In genomic region chr7:98892609-98893008, GRCh38 we compare ENCODE assay signal across 29 cellular contexts. TPM values are rescaled to one million over a fixed set of nuclear protein-coding genes. Genes with fewer than 3 reads are reported as not detected.
"Had no signal": no experiment of that assay in that cellular context is flagged by ENCODE, and none has a peak within 500 bp of the region (broad histone marks: within the 10 kb centered on the region; RNA-seq: fewer than 3 reads in every experiment).

No MANE protein-coding gene starts in this region.

- H3K9me3 Mint-ChIP-seq: stimulated activated effector memory CD8-positive, alpha-beta T cell treated with anti-CD3 and anti-CD28 coated beads, Interleukin-12 subunit alpha, Interleukin-12 subunit beta, amount 100 ng/mL, for 72 hours; stimulated activated memory B cell treated with anti-CD40 and anti-IgM and Interleukin-4, amounts not matched to agents 10 μg/mL and 1 μg/mL and 100 μg/mL, for 72 hours; stimulated activated naive B cell treated with anti-CD40 and anti-IgM and Interleukin-4, amounts not matched to agents 10 μg/mL and 1 μg/mL and 100 μg/mL, for 72 hours; stimulated activated naive CD8-positive, alpha-beta T cell treated with anti-CD3 and anti-CD28 coated beads, Interleukin-15, amount 100 ng/mL, for 72 hours; stimulated activated naive CD8-positive, alpha-beta T cell treated with anti-CD3 and anti-CD28 coated beads, Interleukin-15, Interleukin-2, amounts not matched to agents 100 ng/mL and 50 ng/mL, for 24 hours; type B pancreatic cell had no signal

- H3K27ac ChIP-seq: stomach, suprapubic skin, testis, thoracic aorta, thyroid gland, tibial artery, tibial nerve, transverse colon, upper lobe of left lung, upper lobe of right lung, uterus, vagina had no signal

- H3K27me3 Mint-ChIP-seq: stimulated activated memory B cell treated with anti-CD40 and anti-IgM and Interleukin-4, amounts not matched to agents 10 μg/mL and 1 μg/mL and 100 μg/mL, for 72 hours; stimulated activated naive B cell treated with anti-CD40 and anti-IgM and Interleukin-4, amounts not matched to agents 10 μg/mL and 1 μg/mL and 100 μg/mL, for 72 hours; stimulated activated naive CD8-positive, alpha-beta T cell treated with anti-CD3 and anti-CD28 coated beads, Interleukin-15, amount 100 ng/mL, for 72 hours; stimulated activated naive CD8-positive, alpha-beta T cell treated with anti-CD3 and anti-CD28 coated beads, Interleukin-15, Interleukin-2, amounts not matched to agents 100 ng/mL and 50 ng/mL, for 24 hours; type B pancreatic cell had no signal

- DNase-seq: stimulated activated CD4-positive, alpha-beta T cell treated with anti-CD3 and anti-CD28 coated beads, Interleukin-2, amount 100 ng/mL, for 48 hours; stimulated activated CD4-positive, alpha-beta T cell treated with anti-CD3 and anti-CD28 coated beads, Interleukin-4, amount 100 ng/mL, for 1 hour; stimulated activated CD4-positive, alpha-beta T cell treated with anti-CD3 and anti-CD28 coated beads, Interleukin-4, amount 100 ng/mL, for 24 hours; stimulated activated CD4-positive, alpha-beta T cell treated with anti-CD3 and anti-CD28 coated beads, Interleukin-4, amount 100 ng/mL, for 4 hours; stimulated activated CD8-positive, alpha-beta memory T cell treated with anti-CD3 and anti-CD28 coated beads, Interleukin-4, amount 100 ng/mL, for 48 hours; stimulated activated naive B cell treated with anti-CD40 and anti-IgM and Interleukin-4, amounts not matched to agents 10 μg/mL and 1 μg/mL and 100 μg/mL, for 72 hours; stimulated activated naive CD4-positive, alpha-beta T cell; stimulated activated naive CD4-positive, alpha-beta T cell treated with Interleukin-2 at 50 U/mL for 16 hours; stimulated activated naive CD8-positive, alpha-beta T cell treated with anti-CD3 and anti-CD28 coated beads, Interleukin-15, amount 100 ng/mL, for 72 hours; stimulated activated naive CD8-positive, alpha-beta T cell treated with anti-CD3 and anti-CD28 coated beads, Interleukin-15, Interleukin-2, amounts not matched to agents 100 U/mL and 50 U/mL, for 24 hours; stomach; substantia nigra; testis; thyroid gland; tibial artery; transverse colon; trophoblast cell; upper lobe of right lung; uterus had no signal

- H3K4me3 ChIP-seq: stomach, suprapubic skin, testis, thoracic aorta, thyroid gland, tibial artery, tibial nerve, transverse colon, upper lobe of left lung, upper lobe of right lung, uterus, vagina had no signal

- H3K4me1 Mint-ChIP-seq: stimulated activated naive CD8-positive, alpha-beta T cell treated with anti-CD3 and anti-CD28 coated beads, Interleukin-15, amount 100 ng/mL, for 72 hours had no signal

- H3K27ac Mint-ChIP-seq: stimulated activated effector memory CD8-positive, alpha-beta T cell treated with anti-CD3 and anti-CD28 coated beads, Interleukin-12 subunit alpha, Interleukin-12 subunit beta, amount 100 ng/mL, for 72 hours; stimulated activated memory B cell treated with anti-CD40 and anti-IgM and Interleukin-4, amounts not matched to agents 10 μg/mL and 1 μg/mL and 100 μg/mL, for 72 hours; stimulated activated naive CD8-positive, alpha-beta T cell treated with anti-CD3 and anti-CD28 coated beads, Interleukin-15, Interleukin-2, amounts not matched to agents 100 ng/mL and 50 ng/mL, for 24 hours; type B pancreatic cell had no signal

- H3K4me3 Mint-ChIP-seq: stimulated activated effector memory CD8-positive, alpha-beta T cell treated with anti-CD3 and anti-CD28 coated beads, Interleukin-12 subunit alpha, Interleukin-12 subunit beta, amount 100 ng/mL, for 72 hours; stimulated activated memory B cell treated with anti-CD40 and anti-IgM and Interleukin-4, amounts not matched to agents 10 μg/mL and 1 μg/mL and 100 μg/mL, for 72 hours; stimulated activated naive B cell treated with anti-CD40 and anti-IgM and Interleukin-4, amounts not matched to agents 10 μg/mL and 1 μg/mL and 100 μg/mL, for 72 hours; stimulated activated naive CD8-positive, alpha-beta T cell treated with anti-CD3 and anti-CD28 coated beads, Interleukin-15, amount 100 ng/mL, for 72 hours; stimulated activated naive CD8-positive, alpha-beta T cell treated with anti-CD3 and anti-CD28 coated beads, Interleukin-15, Interleukin-2, amounts not matched to agents 100 ng/mL and 50 ng/mL, for 24 hours; type B pancreatic cell had no signal

RNA-seq across cellular contexts. Expression of gene TMEM130, which starts 22.8 kb away (rescaled TPM):
- total RNA-seq: subcutaneous adipose tissue, suprapubic skin had no signal
